In the genomic region with DNA sequence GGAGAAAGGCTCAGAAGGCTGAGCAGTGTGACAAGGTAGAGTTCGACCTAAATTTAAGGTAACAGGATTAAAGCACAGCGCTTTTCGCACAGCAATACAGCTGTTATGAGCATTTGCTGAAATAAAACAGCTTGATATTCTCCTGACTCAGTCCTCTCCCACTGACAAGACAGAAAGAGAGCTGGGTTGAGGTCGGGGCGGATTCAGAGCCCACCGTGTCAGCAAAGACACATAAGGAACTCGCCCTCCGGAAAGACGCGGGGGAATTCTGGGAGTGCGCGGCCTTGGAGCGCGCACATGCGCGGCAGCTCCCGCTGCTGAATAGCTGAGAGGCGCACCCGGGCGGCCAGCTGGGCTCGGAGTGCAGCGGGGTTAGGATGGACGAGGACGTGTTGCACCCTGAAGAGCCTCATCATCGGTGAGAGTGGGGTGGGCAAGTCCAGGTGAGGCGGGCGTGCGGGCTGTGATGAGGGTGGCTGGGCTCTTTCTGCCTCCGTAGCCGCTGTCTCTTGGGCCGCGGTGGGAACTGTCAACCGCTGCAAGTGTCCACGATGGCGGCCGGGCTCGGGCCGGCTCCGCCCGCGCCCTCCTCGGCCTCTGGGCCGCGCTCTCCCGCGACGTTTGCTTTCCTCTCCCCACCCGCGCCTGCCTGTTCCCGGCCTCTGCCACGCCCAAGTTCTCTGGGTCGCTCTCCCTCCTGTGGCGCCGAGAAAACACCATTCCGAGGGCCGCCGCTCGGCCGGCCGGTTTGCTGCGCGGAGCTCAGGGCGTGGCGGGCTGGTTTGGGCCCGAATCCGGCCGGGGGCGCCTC, we compare ENCODE assay signal across 8 cellular contexts.
DNase-seq lines count a peak whose midpoint lies in the region; ATAC-seq and TF ChIP-seq lines count a peak whose summit lies in the region.

No MANE protein-coding gene starts in this region.

- TF ChIP-seq CTCF in coronary artery (IDR thresholded peaks at IDR 0.05) (no peak), liver (IDR thresholded peaks at IDR 0.05; ENCODE audit: low read depth, low read length, missing input control) (no peak)

- peak; percentile 74 for ATAC-seq in HG02852 (IDR thresholded peaks at IDR 0.05; ENCODE audit: unreplicated experiment)
- peak; percentile 63 for ATAC-seq in activated CD4-positive, alpha-beta T cell treated with anti-CD3 and anti-CD28 coated beads for 36 hours

- peak; percentile 53 for DNase-seq in NCI-H1436 (lab: John Stamatoyannopoulos, UW)
- DNase-seq in NCI-H1436 treated with DMSO at 0.1 percent for 48 hours (lab: John Stamatoyannopoulos, UW) = no peak
- peak; percentile 31 for DNase-seq in NCI-H1694 (lab: John Stamatoyannopoulos, UW)
- peak; percentile 64 for DNase-seq in activated CD4-positive, alpha-beta T cell treated with anti-CD3 and anti-CD28 coated beads for 36 hours
- DNase-seq in coronary artery (ENCODE audit: low spot score) = peak; percentile 85
- DNase-seq in stimulated activated CD8-positive, alpha-beta memory T cell treated with anti-CD3 and anti-CD28 coated beads, Interleukin-2, amount 100 ng/mL, for 1 hour (ENCODE audit: low read depth in 2 of 2) = peak; percentile 5 to 11

- 5% methylated on average over 68 of the region's 68 CpGs for WGBS in liver

- no peaks in the 10 kb centered on the region for H3K27me3 Mint-ChIP-seq in activated CD4-positive, alpha-beta T cell treated with anti-CD3 and anti-CD28 coated beads for 36 hours

- CTCF ChIA-PET in activated CD4-positive, alpha-beta T cell treated with anti-CD3 and anti-CD28 coated beads for 36 hours (lab: Charles Lee) = interaction anchor here (1.3 to 3.1 kb wide), 3 partner anchors 16 to 108 kb away, joined by 5 to 21 read pairs (median 8); no protein-coding TSS in a partner anchor

- H3K27ac ChIP-seq in coronary artery (peak overlapping the region; percentile 88 to 89), liver (ENCODE audit: low read depth in 1 of 2, low read length in 2 of 2) (peak overlapping the region; percentile 74 to 85)

- H3K4me3 Mint-ChIP-seq in activated CD4-positive, alpha-beta T cell treated with anti-CD3 and anti-CD28 coated beads for 36 hours = peak overlapping the region; percentile 96

- H3K4me1 ChIP-seq in liver (ENCODE audit: control insufficient read depth in 4 of 4, insufficient read depth in 4 of 4, low read length in 3 of 4) = peaks cover 7 to 25% (median 9%) of the 10 kb centered on the region in 4 donors

- POLR2A ChIA-PET in activated CD4-positive, alpha-beta T cell treated with anti-CD3 and anti-CD28 coated beads for 36 hours (lab: Charles Lee) = no interaction called here

- no peaks in the 10 kb centered on the region for H3K36me3 ChIP-seq in liver (ENCODE audit: control insufficient read depth in 4 of 4, insufficient read depth in 3 of 4, low read depth in 1 of 4, low read length in 3 of 4)

- H3K9me3 ChIP-seq in liver (ENCODE audit: control insufficient read depth in 4 of 4, low read length in 3 of 4) = no peaks in the 10 kb centered on the region

- H3K4me1 Mint-ChIP-seq in activated CD4-positive, alpha-beta T cell treated with anti-CD3 and anti-CD28 coated beads for 36 hours = peaks cover 33% of the 10 kb centered on the region

- H3K36me3 Mint-ChIP-seq in activated CD4-positive, alpha-beta T cell treated with anti-CD3 and anti-CD28 coated beads for 36 hours (ENCODE audit: low read depth) = peaks cover 3% of the 10 kb centered on the region

- intact Hi-C loops in activated CD4-positive, alpha-beta T cell treated with anti-CD3 and anti-CD28 coated beads for 36 hours (cut with DNase I, micrococcal nuclease) = loop anchor here in 1 of 2 experiments (5.0 kb wide), 2 partner anchors 248 to 732 kb away; a partner anchor contains a TSS

- H3K4me3 ChIP-seq in coronary artery = peak overlapping the region; percentile 76
- peak overlapping the region; percentile 43 to 87 (median 78) for H3K4me3 ChIP-seq in liver (ENCODE audit: low read depth in 1 of 3, low read length in 3 of 3)

- peak overlapping the region; percentile 92 for H3K27ac Mint-ChIP-seq in activated CD4-positive, alpha-beta T cell treated with anti-CD3 and anti-CD28 coated beads for 36 hours

- peak in 1 of 2 donors; percentile 7 for TF ChIP-seq RAD21 in liver (IDR thresholded peaks at IDR 0.05)

- H3K9me3 Mint-ChIP-seq in activated CD4-positive, alpha-beta T cell treated with anti-CD3 and anti-CD28 coated beads for 36 hours (ENCODE audit: low read depth) = peaks cover 5% of the 10 kb centered on the region

- no peaks in the 10 kb centered on the region for H3K27me3 ChIP-seq in liver (ENCODE audit: control insufficient read depth in 4 of 4, insufficient read depth in 4 of 4, low read length in 3 of 4)

- H3K9ac ChIP-seq in liver (ENCODE audit: low read depth in 1 of 2, low read length in 2 of 2) = peak overlapping the region; percentile 84 to 87

TF ChIP-seq in liver, 16 proteins besides CTCF, POLR2A, EP300 and RAD21:
- TF ChIP-seq, protein P1, sequence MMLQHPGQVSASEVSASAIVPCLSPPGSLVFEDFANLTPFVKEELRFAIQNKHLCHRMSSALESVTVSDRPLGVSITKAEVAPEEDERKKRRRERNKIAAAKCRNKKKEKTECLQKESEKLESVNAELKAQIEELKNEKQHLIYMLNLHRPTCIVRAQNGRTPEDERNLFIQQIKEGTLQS (IDR thresholded peaks at IDR 0.05) = no peak
- TF ChIP-seq EGR1 (IDR thresholded peaks at IDR 0.05; ENCODE audit: low read depth in 2 of 2) = no peak
- TF ChIP-seq SP1 (IDR thresholded peaks at IDR 0.05) = peak; percentile 29
- peak; percentile 69 for TF ChIP-seq TAF1 (conservative IDR thresholded peaks at IDR 0.05)
- no peak for TF ChIP-seq FOXA2 (IDR thresholded peaks at IDR 0.05)
- TF ChIP-seq JUND (IDR thresholded peaks at IDR 0.05) = no peak
- TF ChIP-seq, protein P2, sequence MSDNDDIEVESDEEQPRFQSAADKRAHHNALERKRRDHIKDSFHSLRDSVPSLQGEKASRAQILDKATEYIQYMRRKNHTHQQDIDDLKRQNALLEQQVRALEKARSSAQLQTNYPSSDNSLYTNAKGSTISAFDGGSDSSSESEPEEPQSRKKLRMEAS (IDR thresholded peaks at IDR 0.05) = peak; percentile 77
- TF ChIP-seq NR2F2 (IDR thresholded peaks at IDR 0.05) = peak; percentile 21
- TF ChIP-seq HNF4A (conservative IDR thresholded peaks at IDR 0.05) = no peak
- TF ChIP-seq YY1 (IDR thresholded peaks at IDR 0.05) = peak; percentile 89
- TF ChIP-seq, protein P3, sequence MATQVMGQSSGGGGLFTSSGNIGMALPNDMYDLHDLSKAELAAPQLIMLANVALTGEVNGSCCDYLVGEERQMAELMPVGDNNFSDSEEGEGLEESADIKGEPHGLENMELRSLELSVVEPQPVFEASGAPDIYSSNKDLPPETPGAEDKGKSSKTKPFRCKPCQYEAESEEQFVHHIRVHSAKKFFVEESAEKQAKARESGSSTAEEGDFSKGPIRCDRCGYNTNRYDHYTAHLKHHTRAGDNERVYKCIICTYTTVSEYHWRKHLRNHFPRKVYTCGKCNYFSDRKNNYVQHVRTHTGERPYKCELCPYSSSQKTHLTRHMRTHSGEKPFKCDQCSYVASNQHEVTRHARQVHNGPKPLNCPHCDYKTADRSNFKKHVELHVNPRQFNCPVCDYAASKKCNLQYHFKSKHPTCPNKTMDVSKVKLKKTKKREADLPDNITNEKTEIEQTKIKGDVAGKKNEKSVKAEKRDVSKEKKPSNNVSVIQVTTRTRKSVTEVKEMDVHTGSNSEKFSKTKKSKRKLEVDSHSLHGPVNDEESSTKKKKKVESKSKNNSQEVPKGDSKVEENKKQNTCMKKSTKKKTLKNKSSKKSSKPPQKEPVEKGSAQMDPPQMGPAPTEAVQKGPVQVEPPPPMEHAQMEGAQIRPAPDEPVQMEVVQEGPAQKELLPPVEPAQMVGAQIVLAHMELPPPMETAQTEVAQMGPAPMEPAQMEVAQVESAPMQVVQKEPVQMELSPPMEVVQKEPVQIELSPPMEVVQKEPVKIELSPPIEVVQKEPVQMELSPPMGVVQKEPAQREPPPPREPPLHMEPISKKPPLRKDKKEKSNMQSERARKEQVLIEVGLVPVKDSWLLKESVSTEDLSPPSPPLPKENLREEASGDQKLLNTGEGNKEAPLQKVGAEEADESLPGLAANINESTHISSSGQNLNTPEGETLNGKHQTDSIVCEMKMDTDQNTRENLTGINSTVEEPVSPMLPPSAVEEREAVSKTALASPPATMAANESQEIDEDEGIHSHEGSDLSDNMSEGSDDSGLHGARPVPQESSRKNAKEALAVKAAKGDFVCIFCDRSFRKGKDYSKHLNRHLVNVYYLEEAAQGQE (IDR thresholded peaks at IDR 0.05) = no peak
- no peak for TF ChIP-seq FOXA1 (IDR thresholded peaks at IDR 0.05)
- peak in 1 of 2 donors; percentile 15 for TF ChIP-seq RXRA (IDR thresholded peaks at IDR 0.05)
- peak in 1 of 2 donors; percentile 23 for TF ChIP-seq GABPA (IDR thresholded peaks at IDR 0.05 in 1 of 2, conservative IDR thresholded peaks at IDR 0.05 in 1 of 2)
- TF ChIP-seq, protein P4, sequence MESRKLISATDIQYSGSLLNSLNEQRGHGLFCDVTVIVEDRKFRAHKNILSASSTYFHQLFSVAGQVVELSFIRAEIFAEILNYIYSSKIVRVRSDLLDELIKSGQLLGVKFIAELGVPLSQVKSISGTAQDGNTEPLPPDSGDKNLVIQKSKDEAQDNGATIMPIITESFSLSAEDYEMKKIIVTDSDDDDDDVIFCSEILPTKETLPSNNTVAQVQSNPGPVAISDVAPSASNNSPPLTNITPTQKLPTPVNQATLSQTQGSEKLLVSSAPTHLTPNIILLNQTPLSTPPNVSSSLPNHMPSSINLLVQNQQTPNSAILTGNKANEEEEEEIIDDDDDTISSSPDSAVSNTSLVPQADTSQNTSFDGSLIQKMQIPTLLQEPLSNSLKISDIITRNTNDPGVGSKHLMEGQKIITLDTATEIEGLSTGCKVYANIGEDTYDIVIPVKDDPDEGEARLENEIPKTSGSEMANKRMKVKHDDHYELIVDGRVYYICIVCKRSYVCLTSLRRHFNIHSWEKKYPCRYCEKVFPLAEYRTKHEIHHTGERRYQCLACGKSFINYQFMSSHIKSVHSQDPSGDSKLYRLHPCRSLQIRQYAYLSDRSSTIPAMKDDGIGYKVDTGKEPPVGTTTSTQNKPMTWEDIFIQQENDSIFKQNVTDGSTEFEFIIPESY (IDR thresholded peaks at IDR 0.05) = peak; percentile 33
- no peak for TF ChIP-seq HNF4G (IDR thresholded peaks at IDR 0.05)
